20 cellular contexts compared by ENCODE assay signal in genomic region chr22:23098718-23099524, GRCh38. TPM values are rescaled to one million over a fixed set of nuclear protein-coding genes. Genes with fewer than 3 reads are reported as not detected.
DNase-seq lines count a peak whose midpoint lies in the region; ATAC-seq, FAIRE-seq and TF ChIP-seq lines count a peak whose summit lies in the region.
"Had no signal": no experiment of that assay in that cellular context is flagged by ENCODE, and none has a peak within 500 bp of the region (broad histone marks: within the 10 kb centered on the region; RNA-seq: fewer than 3 reads in every experiment).

No MANE protein-coding gene starts in this region.

- H3K27ac ChIP-seq in heart right ventricle (peak overlapping the region in 8 of 10 donors; percentile 20 to 77 (median 56)), pancreas (peak overlapping the region; percentile 22 to 73 (median 54)), vagina (peak overlapping the region; percentile 51)
- H3K27ac ChIP-seq: PC-9 had no signal

- H3K36me3 Mint-ChIP-seq in stimulated activated memory B cell treated with anti-CD40 and anti-IgM and Interleukin-4, amounts not matched to agents 10 μg/mL and 1 μg/mL and 100 μg/mL, for 72 hours, result no peaks in the 10 kb centered on the region

- in situ Hi-C loops in astrocyte of the spinal cord (cut with HindIII; ENCODE audit: low sequenced_read_pairs), result no loop called here

- WGBS in heart right ventricle, 2 donors, result 40 to 44% methylated on average over 28 of the region's 28 CpGs
- 45 to 51% methylated on average over 26 to 28 of the region's 28 CpGs for WGBS in pancreas, 2 donors

- ATAC-seq in heart right ventricle (peak; percentile 72 to 98 (median 86)), pancreas (peak; percentile 73 to 80 (median 78))
- no peak for ATAC-seq in stimulated activated memory B cell treated with anti-CD40 and anti-IgM and Interleukin-4, amounts not matched to agents 10 μg/mL and 1 μg/mL and 100 μg/mL, for 72 hours
- ATAC-seq: activated T-cell treated with anti-CD3 and anti-CD28 coated beads, Interleukin-2, amount 50 U/mL, for 4 hours; HCT116 had no signal

- H3K4me3 Mint-ChIP-seq in stimulated activated memory B cell treated with anti-CD40 and anti-IgM and Interleukin-4, amounts not matched to agents 10 μg/mL and 1 μg/mL and 100 μg/mL, for 72 hours, result no peak overlapping the region
- H3K4me3 Mint-ChIP-seq: activated CD4-positive, alpha-beta T cell treated with anti-CD3 and anti-CD28 coated beads, Interleukin-2, amount 10 ng/mL, durations not matched to agents 7 days and 5 days; activated T-cell treated with anti-CD3 and anti-CD28 coated beads, Interleukin-2, amount 50 U/mL, for 4 hours had no signal

- no peaks in the 10 kb centered on the region for H3K36me3 ChIP-seq in heart right ventricle
- H3K36me3 ChIP-seq in pancreas, result no peaks in the 10 kb centered on the region
- no peaks in the 10 kb centered on the region for H3K36me3 ChIP-seq in vagina

- no peaks in the 10 kb centered on the region for H3K27me3 Mint-ChIP-seq in stimulated activated memory B cell treated with anti-CD40 and anti-IgM and Interleukin-4, amounts not matched to agents 10 μg/mL and 1 μg/mL and 100 μg/mL, for 72 hours
- H3K27me3 Mint-ChIP-seq: activated CD4-positive, alpha-beta T cell treated with anti-CD3 and anti-CD28 coated beads, Interleukin-2, amount 10 ng/mL, durations not matched to agents 7 days and 5 days had no signal

- H3K9me3 Mint-ChIP-seq in stimulated activated memory B cell treated with anti-CD40 and anti-IgM and Interleukin-4, amounts not matched to agents 10 μg/mL and 1 μg/mL and 100 μg/mL, for 72 hours, result no peaks in the 10 kb centered on the region
- H3K9me3 Mint-ChIP-seq: activated CD4-positive, alpha-beta T cell treated with anti-CD3 and anti-CD28 coated beads, Interleukin-2, amount 10 ng/mL, durations not matched to agents 7 days and 5 days; activated T-cell treated with anti-CD3 and anti-CD28 coated beads, Interleukin-2, amount 50 U/mL, for 4 hours had no signal

- no peak overlapping the region for H3K27ac Mint-ChIP-seq in stimulated activated memory B cell treated with anti-CD40 and anti-IgM and Interleukin-4, amounts not matched to agents 10 μg/mL and 1 μg/mL and 100 μg/mL, for 72 hours

- DNase-seq in astrocyte of the spinal cord (ENCODE audit: low read depth, low spot score), result peak; percentile 31
- DNase-seq in heart right ventricle, result peak; percentile 24 to 59
- DNase-seq in pancreas, result peak in 4 of 6 donors; percentile 30 to 64 (median 60)
- DNase-seq in vagina (ENCODE audit: extremely low spot score in 2 of 2), result no peak
- no peak for DNase-seq in SKM-1 treated with dmso at 0.1 percent for 144 hours (lab: John Stamatoyannopoulos, UW; ENCODE audit: unreplicated experiment)
- no peak for DNase-seq in GM10266 (ENCODE audit: extremely low spot score)
- DNase-seq: activated CD4-positive, alpha-beta T cell treated with anti-CD3 and anti-CD28 coated beads, Interleukin-2, amount 10 ng/mL, durations not matched to agents 7 days and 5 days; activated T-cell treated with anti-CD3 and anti-CD28 coated beads, Interleukin-2, amount 50 U/mL, for 4 hours; MM.1S; NCI-H226; PC-9; stimulated activated CD4-positive, alpha-beta T cell treated with anti-CD3 and anti-CD28 coated beads, Interleukin-2, amount 100 ng/mL, for 48 hours; stimulated activated naive CD4-positive, alpha-beta T cell; T-helper 2 cell had no signal

- H3K4me1 ChIP-seq in heart right ventricle (peaks cover 9 to 42% (median 25%) of the 10 kb centered on the region in 9 donors), pancreas (no peaks in the 10 kb centered on the region), vagina (peaks cover 20% of the 10 kb centered on the region)

- H3K9me3 ChIP-seq in heart right ventricle (no peaks in the 10 kb centered on the region), pancreas (no peaks in the 10 kb centered on the region), vagina (no peaks in the 10 kb centered on the region)

- no peak overlapping the region for H3K4me3 ChIP-seq in astrocyte of the spinal cord (ENCODE audit: low read depth, low read length)
- no peak overlapping the region for H3K4me3 ChIP-seq in heart right ventricle
- H3K4me3 ChIP-seq in pancreas, result no peak overlapping the region
- H3K4me3 ChIP-seq in vagina, result peak overlapping the region in 1 of 2 donors; percentile 18
- H3K4me3 ChIP-seq: lung, PC-9 had no signal

- intact Hi-C loops in heart right ventricle (cut with DNase I), result no loop called here
- intact Hi-C loops in pancreas (cut with DNase I), result no loop called here
- intact Hi-C loops in vagina (cut with DNase I), result no loop called here

- TF ChIP-seq CTCF in astrocyte of the spinal cord (IDR thresholded peaks at IDR 0.05; ENCODE audit: low read depth, low read length), result no peak
- no peak for TF ChIP-seq CTCF in heart right ventricle (IDR thresholded peaks at IDR 0.05)
- no peak for TF ChIP-seq CTCF in pancreas (IDR thresholded peaks at IDR 0.05)
- no peak for TF ChIP-seq CTCF in vagina (IDR thresholded peaks at IDR 0.05)
- no peak for TF ChIP-seq CTCF in GM10266 (IDR thresholded peaks at IDR 0.05; ENCODE audit: control insufficient read depth, insufficient read depth, low read depth, missing control alignments)

- H3K27me3 ChIP-seq in heart right ventricle (no peaks in the 10 kb centered on the region), pancreas (no peaks in the 10 kb centered on the region), vagina (no peaks in the 10 kb centered on the region)

- FAIRE-seq in pancreas (lab: Jason Lieb, UNC), result no peak
- FAIRE-seq: astrocyte, endometrium had no signal

- H3K4me1 Mint-ChIP-seq in stimulated activated memory B cell treated with anti-CD40 and anti-IgM and Interleukin-4, amounts not matched to agents 10 μg/mL and 1 μg/mL and 100 μg/mL, for 72 hours, result no peaks in the 10 kb centered on the region
- H3K4me1 Mint-ChIP-seq: activated CD4-positive, alpha-beta T cell treated with anti-CD3 and anti-CD28 coated beads, Interleukin-2, amount 10 ng/mL, durations not matched to agents 7 days and 5 days had no signal

- no peak for TF ChIP-seq POLR2A in vagina (IDR thresholded peaks at IDR 0.05)

RNA-seq across cellular contexts. Expression of gene GNAZ, which starts 28.6 kb away (rescaled TPM):
- total RNA-seq in heart right ventricle, result 1 to 10 TPM; 1.5 to 4.2 (median 2.6) TPM
- 1 to 10 TPM; 1.3 to 2.1 TPM for polyA plus RNA-seq in heart right ventricle
- 1 to 10 TPM in 4 of 6 donors, under 1 TPM in 2; 0.88 to 2.3 (median 1.6) TPM for total RNA-seq in pancreas
- polyA plus RNA-seq in pancreas, result 1 to 10 TPM; 2.8 to 9.7 TPM
- total RNA-seq in vagina, result 11.3 TPM

RNA-seq across cellular contexts. Expression of gene RSPH14, which starts 42.9 kb away (rescaled TPM):
- total RNA-seq in heart right ventricle (under 1 TPM in 1 of 10 donors, not detected in 9; 0.21 TPM), pancreas (under 1 TPM; 0.51 to 0.97 (median 0.73) TPM), vagina (not detected)
- polyA plus RNA-seq in heart right ventricle (under 1 TPM in 1 of 2 donors, not detected in 1; 0.39 TPM), pancreas (1 to 10 TPM in 1 of 2 donors, under 1 TPM in 1; 0.91 to 2.1 TPM)
- total RNA-seq: activated T-cell treated with anti-CD3 and anti-CD28 coated beads, Interleukin-2, amount 50 U/mL, for 4 hours; astrocyte; osteocyte had no signal

RNA-seq across cellular contexts. Expression of gene RAB36, which starts 46.4 kb away (rescaled TPM):
- total RNA-seq in heart right ventricle, result under 1 TPM; 0.15 to 1.00 (median 0.48) TPM
- under 1 TPM; 0.29 to 0.36 TPM for polyA plus RNA-seq in heart right ventricle
- total RNA-seq in pancreas, result 1 to 10 TPM; 1.2 to 4.4 (median 2.3) TPM
- 1 to 10 TPM; 3.5 to 7.3 TPM for polyA plus RNA-seq in pancreas
- 3.2 TPM for total RNA-seq in vagina

Comparison
In these comparisons a context has a peak if more than half of its experiments do, and no peak if none do; other contexts are left out.
1. DNase-seq: peak in astrocyte of the spinal cord (single experiment), heart right ventricle (2 of 2) and pancreas (4 of 6); none in vagina (0 of 2), SKM-1 treated with dmso at 0.1 percent for 144 hours (single experiment) and GM10266 (single experiment).
2. Peak in every context shown above with its lines, with median percentiles within 50 percentile points of each other: H3K27ac ChIP-seq.